In genomic region chr1:211928993-211929637, GRCh38 we compare ENCODE assay signal across 8 cellular contexts.
A peak's percentile ranks its signal among the peaks of the same experiment; 100 is the strongest.
DNase-seq lines count a peak whose midpoint lies in the region; TF ChIP-seq lines count a peak whose summit lies in the region.

No MANE protein-coding gene starts in this region.

- H3K27ac ChIP-seq in vagina, result no peak overlapping the region

- H3K4me3 ChIP-seq in adipocyte (ENCODE audit: low read length) (no peak overlapping the region), mucosa of stomach (ENCODE audit: low read length) (no peak overlapping the region), vagina (no peak overlapping the region)

- TF ChIP-seq POLR2A in vagina (IDR thresholded peaks at IDR 0.05), result no peak

- peaks cover 14% of the 10 kb centered on the region for H3K27me3 ChIP-seq in adipocyte (replicated peaks; ENCODE audit: control insufficient read depth, insufficient read depth, low read length)
- no peaks in the 10 kb centered on the region for H3K27me3 ChIP-seq in mucosa of stomach (ENCODE audit: control insufficient read depth, insufficient read depth, low read length)
- no peaks in the 10 kb centered on the region for H3K27me3 ChIP-seq in vagina

- H3K9me3 ChIP-seq in adipocyte (ENCODE audit: control insufficient read depth, low read length) (no peaks in the 10 kb centered on the region), mucosa of stomach (ENCODE audit: control insufficient read depth, low read length) (no peaks in the 10 kb centered on the region), vagina (no peaks in the 10 kb centered on the region)

- intact Hi-C loops in vagina (cut with DNase I), result no loop called here

- H3K36me3 ChIP-seq in adipocyte (ENCODE audit: control insufficient read depth, insufficient read depth, low read length, severe bottlenecking), result no peaks in the 10 kb centered on the region
- no peaks in the 10 kb centered on the region for H3K36me3 ChIP-seq in mucosa of stomach (ENCODE audit: control insufficient read depth, insufficient read depth, low read length)
- H3K36me3 ChIP-seq in vagina, result no peaks in the 10 kb centered on the region

- H3K9ac ChIP-seq in adipocyte (ENCODE audit: low read length) (no peak overlapping the region), mucosa of stomach (ENCODE audit: low read length) (peak overlapping the region; percentile 9)

- peak; percentile 97 for DNase-seq in DMS79 treated with DMSO at 0.1 percent for 48 hours (lab: John Stamatoyannopoulos, UW)
- DNase-seq in NCI-H1417 treated with DMSO at 0.1 percent for 48 hours (lab: John Stamatoyannopoulos, UW), result peak; percentile 87
- DNase-seq in adipocyte (ENCODE audit: low read depth), result peak; percentile 68
- no peak for DNase-seq in iPS-NIHi11 (ENCODE audit: low spot score)
- no peak for DNase-seq in vagina (ENCODE audit: extremely low spot score in 2 of 2)
- no peak for DNase-seq in occipital lobe (lab: John Stamatoyannopoulos, UW)
- DNase-seq in D341Med (ENCODE audit: low spot score), result no peak

- H3K4me1 ChIP-seq in adipocyte (ENCODE audit: control insufficient read depth, insufficient read depth, low read length) (peaks cover 9% of the 10 kb centered on the region), mucosa of stomach (ENCODE audit: control insufficient read depth, insufficient read depth, low read length) (peaks cover 22% of the 10 kb centered on the region), vagina (peaks cover 16% of the 10 kb centered on the region)

- TF ChIP-seq CTCF in vagina (IDR thresholded peaks at IDR 0.05), result no peak

Comparison
In these comparisons a context has a peak if more than half of its experiments do, and no peak if none do; other contexts are left out.
1. DNase-seq: peak in DMS79 treated with DMSO at 0.1 percent for 48 hours (single experiment), NCI-H1417 treated with DMSO at 0.1 percent for 48 hours (single experiment) and adipocyte (single experiment); none in iPS-NIHi11 (single experiment), vagina (0 of 2), occipital lobe (single experiment) and D341Med (single experiment).